Comparison of ENCODE assay signal across 10 cellular contexts in genomic region chr12:11863988-11864387, GRCh38.
A peak's percentile ranks its signal among the peaks of the same experiment; 100 is the strongest.
DNase-seq lines count a peak whose midpoint lies in the region; ATAC-seq, FAIRE-seq and TF ChIP-seq lines count a peak whose summit lies in the region.
"Had no signal": no experiment of that assay in that cellular context is flagged by ENCODE, and none has a peak within 500 bp of the region (broad histone marks: within the 10 kb centered on the region; RNA-seq: fewer than 3 reads in every experiment).

No MANE protein-coding gene starts in this region.

- H3K9me3 ChIP-seq in gastroesophageal sphincter = peaks cover 0 to 14% (median 0%) of the 10 kb centered on the region in 3 donors
- no peaks in the 10 kb centered on the region for H3K9me3 ChIP-seq in pancreas

- H3K4me3 ChIP-seq in gastroesophageal sphincter (peak overlapping the region in 1 of 2 donors; percentile 7), pancreas (no peak overlapping the region)

- ATAC-seq in gastroesophageal sphincter (peak; percentile 53), pancreas (peak; percentile 49 to 69 (median 60)), GM19397 (IDR thresholded peaks at IDR 0.05; ENCODE audit: unreplicated experiment) (no peak)
- ATAC-seq: stimulated activated naive B cell treated with anti-CD40 and anti-IgM and Interleukin-4, amounts not matched to agents 10 μg/mL and 1 μg/mL and 100 μg/mL, for 72 hours had no signal

- no peaks in the 10 kb centered on the region for H3K27me3 ChIP-seq in gastroesophageal sphincter
- no peaks in the 10 kb centered on the region for H3K27me3 ChIP-seq in pancreas

- intact Hi-C loops in pancreas (cut with DNase I) = no loop called here

- no peak for FAIRE-seq in pancreas (lab: Jason Lieb, UNC)

- TF ChIP-seq CTCF in gastroesophageal sphincter (IDR thresholded peaks at IDR 0.05) (no peak), pancreas (IDR thresholded peaks at IDR 0.05) (no peak)

- no peak for TF ChIP-seq EP300 in gastroesophageal sphincter (IDR thresholded peaks at IDR 0.05)

- peak; percentile 9 for DNase-seq in AG08395 (ENCODE audit: low spot score)
- peak; percentile 79 for DNase-seq in SW480 (ENCODE audit: low spot score)
- peak in 1 of 6 donors; percentile 41 for DNase-seq in pancreas
- DNase-seq in NCI-H524 (lab: John Stamatoyannopoulos, UW) = no peak
- no peak for DNase-seq in NCI-H748 (lab: John Stamatoyannopoulos, UW; ENCODE audit: unreplicated experiment)
- no peak for DNase-seq in NCI-H1436 treated with DMSO at 0.1 percent for 48 hours (lab: John Stamatoyannopoulos, UW)
- DNase-seq: activated CD4-positive, CD25-positive, alpha-beta regulatory T cell; stimulated activated naive B cell treated with anti-CD40 and anti-IgM and Interleukin-4, amounts not matched to agents 10 μg/mL and 1 μg/mL and 100 μg/mL, for 72 hours had no signal

- TF ChIP-seq POLR2A in gastroesophageal sphincter (IDR thresholded peaks at IDR 0.05) = no peak

- peaks cover 30 to 58% (median 34%) of the 10 kb centered on the region in 3 donors for H3K4me1 ChIP-seq in gastroesophageal sphincter
- peaks cover 12 to 28% (median 20%) of the 10 kb centered on the region in 3 donors for H3K4me1 ChIP-seq in pancreas

- H3K27ac ChIP-seq in gastroesophageal sphincter (peak overlapping the region; percentile 81 to 98 (median 86)), pancreas (peak overlapping the region; percentile 9 to 72 (median 64))

- 30 to 42% methylated on average over 3 of the region's 3 CpGs for WGBS in gastroesophageal sphincter (ENCODE audit: low coverage in 1 of 2), 2 donors
- 29 to 37% methylated on average over 3 of the region's 3 CpGs for WGBS in pancreas, 2 donors

- peaks cover 0 to 16% of the 10 kb centered on the region in 2 donors for H3K36me3 ChIP-seq in gastroesophageal sphincter
- no peaks in the 10 kb centered on the region for H3K36me3 ChIP-seq in pancreas

Comparison
In these comparisons a context has a peak if more than half of its experiments do, and no peak if none do; other contexts are left out.
1. DNase-seq: peak in AG08395 (single experiment) and SW480 (single experiment); none in NCI-H524 (0 of 2), NCI-H748 (single experiment) and NCI-H1436 treated with DMSO at 0.1 percent for 48 hours (single experiment).